Comparison of ENCODE assay signal across 20 cellular contexts in genomic region chr18:56285387-56286055, GRCh38.
DNase-seq lines count a peak whose midpoint lies in the region; ATAC-seq, FAIRE-seq and TF ChIP-seq lines count a peak whose summit lies in the region.
"Had no signal": no experiment of that assay in that cellular context is flagged by ENCODE, and none has a peak within 500 bp of the region (broad histone marks: within the 10 kb centered on the region; RNA-seq: fewer than 3 reads in every experiment).

No MANE protein-coding gene starts in this region.

- BruUV-seq in IMR-90 (replicated peaks; lab: Mats Ljungman, UMichigan) (no TSS peak), HepG2 (replicated peaks; lab: Mats Ljungman, UMichigan) (no TSS peak)

- H3K14ac ChIP-seq in IMR-90 (replicated peaks; ENCODE audit: low read depth, low read length), result no peak overlapping the region

- dilution Hi-C loops in IMR-90 (cut with HindIII; ENCODE audit: low sequenced_read_pairs, unreplicated experiment), result no loop called here

- no peaks in the 10 kb centered on the region for H3K36me3 Mint-ChIP-seq in CD8-positive, alpha-beta memory T cell
- H3K36me3 Mint-ChIP-seq: CD14-positive monocyte had no signal

- no peaks in the 10 kb centered on the region for H3K79me1 ChIP-seq in IMR-90 (ENCODE audit: low read depth in 1 of 2, low read length in 2 of 2)

- H3K9ac ChIP-seq in IMR-90 (ENCODE audit: low read depth, low read length) (no peak overlapping the region), HepG2 (ENCODE audit: insufficient read depth, low read depth, low read length) (no peak overlapping the region)

- no peak for ATAC-seq in IMR-90 (ENCODE audit: low read depth)
- ATAC-seq in HepG2, result no peak

- no peak overlapping the region for H4K91ac ChIP-seq in IMR-90 (ENCODE audit: insufficient read depth, low read depth, low read length)

- no peak overlapping the region for H4K5ac ChIP-seq in IMR-90 (ENCODE audit: low read depth, low read length)

- H3K9me3 Mint-ChIP-seq in CD8-positive, alpha-beta memory T cell, result peaks cover 0 to 10% (median 0%) of the 10 kb centered on the region in 5 donors

- no peak for FAIRE-seq in bronchial epithelial cell (lab: Jason Lieb, UNC)
- FAIRE-seq in HepG2 (lab: Jason Lieb, UNC), result no peak

- no peak overlapping the region for H3K23ac ChIP-seq in IMR-90 (ENCODE audit: low read depth, low read length)

- no peak overlapping the region for H2AFZ ChIP-seq in IMR-90 (replicated peaks; ENCODE audit: low read length, poor library complexity)
- H2AFZ ChIP-seq in HepG2 (ENCODE audit: low read length), result no peak overlapping the region

- 100% methylated on average over 2 of the region's 9 CpGs; no CpG with 5 or more reads in 1 of the 2 experiments for WGBS in IMR-90 (ENCODE audit: extremely low coverage in 2 of 2, insufficient read length in 1 of 2), 2 experiments
- WGBS in HepG2 (ENCODE audit: low lambda C conversion rate), result 21% methylated on average over 9 of the region's 9 CpGs

- no peak overlapping the region for H2AK9ac ChIP-seq in IMR-90 (replicated peaks; ENCODE audit: low read depth, low read length, poor library complexity)

- no peaks in the 10 kb centered on the region for H3K79me2 ChIP-seq in HepG2 (ENCODE audit: insufficient read depth, low read length)

- H4K8ac ChIP-seq in IMR-90 (ENCODE audit: low read depth in 2 of 2, low read length in 2 of 2), result no peak overlapping the region

- POLR2A ChIA-PET in IMR-90 (lab: Charles Lee; ENCODE audit: unreplicated experiment), result no interaction called here
- POLR2A ChIA-PET in HepG2 (lab: Yijun Ruan, JAX), result no interaction called here
- POLR2A ChIA-PET in CD8-positive, alpha-beta memory T cell (lab: Charles Lee), result no interaction called here

- no peak overlapping the region for H3K4me3 Mint-ChIP-seq in CD8-positive, alpha-beta memory T cell
- H3K4me3 Mint-ChIP-seq: B cell, CD14-positive monocyte had no signal

- CTCF ChIA-PET in IMR-90 (lab: Yijun Ruan, JAX) (interaction anchor here (0.6 to 1.0 kb wide), 2 partner anchors 58 to 142 kb away, joined by 3 read pairs; no protein-coding TSS in a partner anchor), HepG2 (lab: Yijun Ruan, JAX; ENCODE audit: low intra/inter-chr PET ratio, low total read pairs) (no interaction called here)
- CTCF ChIA-PET in CD8-positive, alpha-beta memory T cell (lab: Charles Lee), result no interaction called here

- H3K27me3 ChIP-seq in IMR-90 (ENCODE audit: control insufficient read depth, insufficient read depth, low read length) (no peaks in the 10 kb centered on the region), bronchial epithelial cell (ENCODE audit: control insufficient read depth, insufficient read depth, low read length) (no peaks in the 10 kb centered on the region), HepG2 (ENCODE audit: control insufficient read depth in 1 of 2, insufficient read depth in 2 of 2, low read length in 2 of 2) (no peaks in the 10 kb centered on the region)
- H3K27me3 ChIP-seq in CD8-positive, alpha-beta memory T cell (ENCODE audit: insufficient read depth, low read length, poor library complexity, severe bottlenecking), result no peaks in the 10 kb centered on the region

- H3K4ac ChIP-seq in IMR-90 (ENCODE audit: low read depth, low read length), result 0 out of 2 replicates have a peak overlapping the region, but pooled peaks have one; percentile 5

- TF ChIP-seq EP300 in HepG2 (IDR thresholded peaks at IDR 0.05; ENCODE audit: low read depth in 2 of 2, low read length in 2 of 2), result no peak
- no peak for TF ChIP-seq EP300 in HepG2 (CRISPR knock-in tag; IDR thresholded peaks at IDR 0.05; ENCODE audit: borderline replicate concordance)

- H2BK120ac ChIP-seq in IMR-90 (ENCODE audit: low read depth, low read length), result no peak overlapping the region

- H3K4me1 Mint-ChIP-seq in CD8-positive, alpha-beta memory T cell, result no peaks in the 10 kb centered on the region

- no peak overlapping the region for H3K18ac ChIP-seq in IMR-90 (ENCODE audit: low read depth, low read length)

- TF ChIP-seq RAD21 in IMR-90 (IDR thresholded peaks at IDR 0.05; ENCODE audit: low read length) (no peak), HepG2 (CRISPR knock-in tag; IDR thresholded peaks at IDR 0.05) (no peak)

- no peak overlapping the region for H2AK5ac ChIP-seq in IMR-90 (ENCODE audit: low read depth, low read length)

- no peak overlapping the region for H3K27ac Mint-ChIP-seq in CD8-positive, alpha-beta memory T cell
- H3K27ac Mint-ChIP-seq: B cell, CD14-positive monocyte had no signal

- no peaks in the 10 kb centered on the region for H3K9me1 ChIP-seq in IMR-90 (ENCODE audit: insufficient read depth, low read length)

- H4K20me1 ChIP-seq in IMR-90 (ENCODE audit: insufficient read depth, low read length), result no peaks in the 10 kb centered on the region
- H4K20me1 ChIP-seq in HepG2 (ENCODE audit: insufficient read depth, low read length), result no peaks in the 10 kb centered on the region

- no peak overlapping the region for H2BK15ac ChIP-seq in IMR-90 (ENCODE audit: low read depth, low read length)

- DNase-seq in AG10803 (ENCODE audit: low read depth) (peak; percentile 77), IMR-90 (peak; percentile 52), bronchial epithelial cell (ENCODE audit: low read depth) (peak; percentile 4), skeletal muscle cell (ENCODE audit: low read depth) (peak; percentile 35), hippocampal formation (lab: John Stamatoyannopoulos, UW) (no peak), HepG2 (ENCODE audit: low spot score) (no peak), posterior vena cava (ENCODE audit: low spot score) (no peak)
- DNase-seq in CD8-positive, alpha-beta memory T cell, result no peak
- DNase-seq: KG1, NCI-H1092 treated with DMSO at 0.1 percent for 48 hours, NCI-H146, NCI-H2029 treated with DMSO at 0.1 percent for 48 hours, NCI-H524 treated with DMSO at 0.1 percent for 48 hours, NCI-H82, OCI-M1, Right ventricle myocardium superior had no signal

- TF ChIP-seq POLR2A in IMR-90 (IDR thresholded peaks at IDR 0.05; ENCODE audit: low read depth, low read length), result no peak
- TF ChIP-seq POLR2A in HepG2 (IDR thresholded peaks at IDR 0.05; ENCODE audit: insufficient read depth in 1 of 2, low read depth in 2 of 2, low read length in 2 of 2), result no peak

- no peak overlapping the region for H2BK20ac ChIP-seq in IMR-90 (ENCODE audit: low read depth, low read length)

- H3K36me3 ChIP-seq in IMR-90 (ENCODE audit: control insufficient read depth, insufficient read depth, low read length) (no peaks in the 10 kb centered on the region), bronchial epithelial cell (ENCODE audit: control insufficient read depth, insufficient read depth, low read length) (no peaks in the 10 kb centered on the region), HepG2 (replicated peaks in 1 of 2; ENCODE audit: control insufficient read depth in 1 of 2, insufficient read depth in 2 of 2, low read length in 2 of 2) (no peaks in the 10 kb centered on the region)
- H3K36me3 ChIP-seq in CD8-positive, alpha-beta memory T cell (ENCODE audit: insufficient read depth, low read length), result no peaks in the 10 kb centered on the region
- H3K36me3 ChIP-seq: HAP-1 had no signal

- peaks cover 0 to 4% of the 10 kb centered on the region in 2 donors for H3K27me3 Mint-ChIP-seq in CD8-positive, alpha-beta memory T cell
- H3K27me3 Mint-ChIP-seq: B cell had no signal

- in situ Hi-C loops in IMR-90 (cut with MboI; ENCODE audit: low sequenced_read_pairs), result no loop called here
- in situ Hi-C loops in HepG2 (cut with HindIII; ENCODE audit: extremely low pct_ligation_motif_present, low pct_unique_long_range_greater_than_20kb), result no loop called here

- intact Hi-C loops in IMR-90 (cut with micrococcal nuclease) (no loop called here), HepG2 (cut with micrococcal nuclease; ENCODE audit: unreplicated experiment) (no loop called here), posterior vena cava (cut with DNase I) (no loop called here)

- H3K4me2 ChIP-seq in IMR-90 (ENCODE audit: low read depth, low read length) (no peak overlapping the region), HepG2 (ENCODE audit: low read depth, low read length) (no peak overlapping the region)

- H3K4me1 ChIP-seq in IMR-90 (ENCODE audit: control insufficient read depth, insufficient read depth, low read length) (peaks cover 2% of the 10 kb centered on the region), HepG2 (ENCODE audit: insufficient read depth, low read length) (no peaks in the 10 kb centered on the region)
- H3K4me1 ChIP-seq in CD8-positive, alpha-beta memory T cell (ENCODE audit: insufficient read depth, low read length), result no peaks in the 10 kb centered on the region
- H3K4me1 ChIP-seq: HAP-1 had no signal

- H3K4me3 ChIP-seq in AG10803 (ENCODE audit: low read length) (no peak overlapping the region), IMR-90 (ENCODE audit: insufficient read depth, low read depth, low read length) (no peak overlapping the region), bronchial epithelial cell (ENCODE audit: low read depth, low read length) (no peak overlapping the region), skeletal muscle cell (ENCODE audit: low read depth, low read length) (no peak overlapping the region), HepG2 (replicated peaks in 1 of 3; ENCODE audit: insufficient read depth in 1 of 3, low read depth in 2 of 3, low read length in 3 of 3) (no peak overlapping the region)
- H3K4me3 ChIP-seq in CD8-positive, alpha-beta memory T cell (ENCODE audit: low read length), result no peak overlapping the region
- H3K4me3 ChIP-seq: HAP-1 had no signal

- no peak overlapping the region for H3K56ac ChIP-seq in IMR-90 (ENCODE audit: extremely low read depth, insufficient read depth, low read length)

- H2BK5ac ChIP-seq in IMR-90 (ENCODE audit: low read depth, low read length, poor library complexity, severe bottlenecking), result no peak overlapping the region

- H3K27ac ChIP-seq in IMR-90 (ENCODE audit: insufficient read depth, low read length), result no peak overlapping the region
- no peak overlapping the region for H3K27ac ChIP-seq in HepG2 (ENCODE audit: extremely low read length, insufficient read depth, low read length)
- H3K27ac ChIP-seq in CD8-positive, alpha-beta memory T cell (ENCODE audit: low read depth, low read length), result no peak overlapping the region
- H3K27ac ChIP-seq: HL-60 had no signal

- H3K9me3 ChIP-seq in IMR-90 (ENCODE audit: control insufficient read depth, insufficient read depth, low read length), result no peaks in the 10 kb centered on the region
- H3K9me3 ChIP-seq in HepG2 (ENCODE audit: low read length), result no peaks in the 10 kb centered on the region
- no peaks in the 10 kb centered on the region for H3K9me3 ChIP-seq in CD8-positive, alpha-beta memory T cell (ENCODE audit: low read length)
- H3K9me3 ChIP-seq: HAP-1 had no signal

- TF ChIP-seq CTCF in AG10803 (conservative IDR thresholded peaks at IDR 0.05; ENCODE audit: low read length), result no peak
- no peak for TF ChIP-seq CTCF in IMR-90 (conservative IDR thresholded peaks at IDR 0.05; ENCODE audit: low read depth, low read length)
- TF ChIP-seq CTCF in bronchial epithelial cell (IDR thresholded peaks at IDR 0.05; ENCODE audit: insufficient read depth, low read length, severe bottlenecking), result no peak
- no peak for TF ChIP-seq CTCF in HepG2 (CRISPR knock-in tag; IDR thresholded peaks at IDR 0.05)

TF ChIP-seq in HepG2, 621 proteins besides CTCF, POLR2A, EP300 and RAD21 (continues in another document):
- no peak for TF ChIP-seq SOX13 (IDR thresholded peaks at IDR 0.05)
- TF ChIP-seq SOX13 (CRISPR knock-in tag; conservative IDR thresholded peaks at IDR 0.05 in 1 of 2, IDR thresholded peaks at IDR 0.05 in 1 of 2), result no peak
- TF ChIP-seq SSRP1 (CRISPR knock-in tag; IDR thresholded peaks at IDR 0.05), result no peak
- no peak for TF ChIP-seq ZNF136 (CRISPR knock-in tag; IDR thresholded peaks at IDR 0.05; ENCODE audit: low read depth)

Comparison
In these comparisons a context has a peak if more than half of its experiments do, and no peak if none do; other contexts are left out.
1. DNase-seq: peak in AG10803 (single experiment), IMR-90 (single experiment), bronchial epithelial cell (single experiment) and skeletal muscle cell (single experiment); none in hippocampal formation (0 of 2), HepG2 (single experiment), CD8-positive, alpha-beta memory T cell (0 of 5) and posterior vena cava (single experiment).